In genomic region chrX:118727686-118728339, GRCh38 we compare ENCODE assay signal across 7 cellular contexts. TPM values are rescaled to one million over a fixed set of nuclear protein-coding genes. Genes with fewer than 3 reads are reported as not detected.
DNase-seq lines count a peak whose midpoint lies in the region; ATAC-seq and TF ChIP-seq lines count a peak whose summit lies in the region.

No MANE protein-coding gene starts in this region.

- H3K36me3 Mint-ChIP-seq in activated naive CD8-positive, alpha-beta T cell = no peaks in the 10 kb centered on the region

- no peaks in the 10 kb centered on the region for H3K36me3 ChIP-seq in right atrium auricular region

- H3K27ac Mint-ChIP-seq in activated naive CD8-positive, alpha-beta T cell = no peak overlapping the region

- H3K9me3 ChIP-seq in right atrium auricular region = peaks cover 0 to 1% of the 10 kb centered on the region in 2 donors

- no peaks in the 10 kb centered on the region for H3K4me1 Mint-ChIP-seq in activated naive CD8-positive, alpha-beta T cell (ENCODE audit: low read depth)

- H3K27me3 Mint-ChIP-seq in activated naive CD8-positive, alpha-beta T cell = peaks cover 14% of the 10 kb centered on the region

- H3K4me1 ChIP-seq in right atrium auricular region = no peaks in the 10 kb centered on the region

- peak overlapping the region; percentile 66 for H3K4me3 Mint-ChIP-seq in activated naive CD8-positive, alpha-beta T cell

- peak overlapping the region; percentile 84 to 89 for H3K27ac ChIP-seq in right atrium auricular region

- TF ChIP-seq CTCF in GM13976 (IDR thresholded peaks at IDR 0.05; ENCODE audit: borderline replicate concordance, control extremely low read depth, extremely low read depth, insufficient read depth, missing control alignments) (no peak), right atrium auricular region (IDR thresholded peaks at IDR 0.05) (no peak), retinal pigment epithelial cell (conservative IDR thresholded peaks at IDR 0.05; ENCODE audit: low read depth, low read length) (no peak)

- no peaks in the 10 kb centered on the region for H3K9me3 Mint-ChIP-seq in activated naive CD8-positive, alpha-beta T cell (ENCODE audit: low read depth)

- ATAC-seq in HG02763 (IDR thresholded peaks at IDR 0.05; ENCODE audit: unreplicated experiment) (peak; percentile 9), HG02840 (IDR thresholded peaks at IDR 0.05; ENCODE audit: low FRiP score, unreplicated experiment) (no peak), GM18861 (IDR thresholded peaks at IDR 0.05; ENCODE audit: unreplicated experiment) (no peak)

- DNase-seq in GM13976 (ENCODE audit: low spot score) = peak; percentile 28
- no peak for DNase-seq in right atrium auricular region (ENCODE audit: low spot score)
- DNase-seq in retinal pigment epithelial cell (ENCODE audit: low read depth) = no peak

- H3K4me3 ChIP-seq in right atrium auricular region (peak overlapping the region; percentile 56 to 66), retinal pigment epithelial cell (ENCODE audit: low read length) (peak overlapping the region; percentile 56)

- in situ Hi-C loops in GM13976 (cut with MboI; ENCODE audit: low sequenced_read_pairs, unreplicated experiment) = no loop called here

- H3K27me3 ChIP-seq in right atrium auricular region = no peaks in the 10 kb centered on the region

RNA-seq across cellular contexts. Expression of gene IL13RA1, which starts 0.4 kb away (rescaled TPM):
- 10 to 100 TPM; 14.5 to 29.8 TPM for total RNA-seq in right atrium auricular region
